Comparison of ENCODE assay signal across 16 cellular contexts in the genomic region with DNA sequence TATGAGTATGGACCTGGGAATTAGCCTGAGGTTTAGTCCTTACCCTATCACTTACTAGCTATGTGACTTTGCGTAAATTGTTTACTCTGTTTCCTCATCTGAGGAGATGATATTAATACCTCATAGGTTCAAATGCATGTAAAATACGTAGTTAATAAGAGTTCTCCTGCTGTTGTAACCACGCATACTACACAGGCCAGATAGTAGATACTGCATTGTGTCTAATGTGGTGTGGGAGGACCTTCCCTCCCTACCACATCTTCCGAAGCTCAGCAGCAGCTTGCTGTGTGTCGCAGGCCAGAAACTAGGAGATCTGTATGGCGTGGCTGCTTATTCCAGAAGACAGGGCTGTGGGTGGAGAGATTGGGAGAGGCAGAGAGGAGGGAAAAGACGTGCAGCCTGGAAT. TPM values are rescaled to one million over a fixed set of nuclear protein-coding genes. Genes with fewer than 3 reads are reported as not detected.
DNase-seq lines count a peak whose midpoint lies in the region; ATAC-seq and TF ChIP-seq lines count a peak whose summit lies in the region.
"Had no signal": no experiment of that assay in that cellular context is flagged by ENCODE, and none has a peak within 500 bp of the region (broad histone marks: within the 10 kb centered on the region; RNA-seq: fewer than 3 reads in every experiment).

No MANE protein-coding gene starts in this region.

- DNase-seq in Ammon's horn (ENCODE audit: low spot score), result peak; percentile 47
- no peak for DNase-seq in RWPE1 (ENCODE audit: low spot score)
- DNase-seq in erythroblast (lab: John Stamatoyannopoulos, UW), result peak; percentile 44 to 52
- peak; percentile 10 for DNase-seq in occipital lobe (lab: John Stamatoyannopoulos, UW)
- DNase-seq in stimulated activated CD4-positive, alpha-beta T cell treated with anti-CD3 and anti-CD28 coated beads, Interleukin-2, amount 100 ng/mL, for 48 hours, result no peak
- DNase-seq in cerebellar cortex (ENCODE audit: low spot score), result no peak
- no peak for DNase-seq in NCI-H510A treated with DMSO at 0.1 percent for 48 hours (lab: John Stamatoyannopoulos, UW)
- DNase-seq: activated CD4-positive, alpha-beta T cell treated with anti-CD3 and anti-CD28 coated beads, Interleukin-2, amount 50 U/mL, for 4 hours; activated gamma-delta T cell; BE2C; NCI-H187; T-helper 2 cell had no signal

- TF ChIP-seq CTCF in RWPE1 (conservative IDR thresholded peaks at IDR 0.05; ENCODE audit: low read depth), result no peak

- CTCF ChIA-PET in RWPE1 (lab: Yijun Ruan, JAX), result interaction anchor here (0.5 to 0.9 kb wide), 5 partner anchors 10 to 524 kb away, joined by 3 to 6 read pairs (median 3); no protein-coding TSS in a partner anchor

- POLR2A ChIA-PET in RWPE1 (lab: Yijun Ruan, JAX; ENCODE audit: low non-redundant PET), result no interaction called here

- no peak for ATAC-seq in GM18870 (IDR thresholded peaks at IDR 0.05; ENCODE audit: unreplicated experiment)

- peak overlapping the region; percentile 45 for H3K27ac ChIP-seq in RWPE1
- H3K27ac ChIP-seq: vagina had no signal

- no peak for TF ChIP-seq POLR2A in erythroblast (IDR thresholded peaks at IDR 0.05; ENCODE audit: low read length)

RNA-seq across cellular contexts. Expression of gene GTF2F2, which starts 23.0 kb away (rescaled TPM):
- 23.6 TPM for total RNA-seq in occipital lobe

RNA-seq across cellular contexts. Expression of gene KCTD4, which starts 57.5 kb away (rescaled TPM):
- 0.94 TPM for total RNA-seq in occipital lobe
- total RNA-seq: chondrocyte, kidney epithelial cell, vagina had no signal

Comparison
In these comparisons a context has a peak if more than half of its experiments do, and no peak if none do; other contexts are left out.
1. DNase-seq: peak in Ammon's horn (single experiment), erythroblast (2 of 2) and occipital lobe (single experiment); none in RWPE1 (single experiment), stimulated activated CD4-positive, alpha-beta T cell treated with anti-CD3 and anti-CD28 coated beads, Interleukin-2, amount 100 ng/mL, for 48 hours (0 of 2), cerebellar cortex (single experiment) and NCI-H510A treated with DMSO at 0.1 percent for 48 hours (single experiment).